ENCODE assay signal across 8 cellular contexts in the genomic region with DNA sequence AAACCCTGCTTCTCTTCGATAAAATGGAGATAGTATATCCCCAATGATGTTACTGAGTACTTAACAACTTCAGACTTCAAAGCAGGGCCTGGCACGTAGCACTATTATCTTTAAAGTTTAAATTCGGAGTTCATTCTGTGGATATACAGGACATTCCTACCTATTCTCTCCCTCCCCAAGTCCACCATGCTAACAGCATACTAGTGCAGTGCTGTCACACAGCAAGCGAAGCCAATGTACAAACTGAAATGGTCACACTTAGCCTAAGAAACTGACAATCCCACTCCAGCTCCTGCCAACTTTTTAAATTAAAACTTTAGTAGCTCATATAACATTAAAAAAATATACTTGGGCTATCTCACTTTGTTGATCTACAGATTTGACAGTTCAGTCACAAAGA. TPM values are rescaled to one million over a fixed set of nuclear protein-coding genes. Genes with fewer than 3 reads are reported as not detected.
DNase-seq lines count a peak whose midpoint lies in the region; ATAC-seq and TF ChIP-seq lines count a peak whose summit lies in the region.

No MANE protein-coding gene starts in this region.

- POLR2A ChIA-PET in activated CD4-positive, alpha-beta T cell treated with anti-CD3 and anti-CD28 coated beads, Interleukin-2, amount 10 ng/mL, durations not matched to agents 7 days and 5 days (lab: Charles Lee): interaction anchor here (0.6 to 2.3 kb wide), 2 partner anchors 31 to 53 kb away, joined by 8 to 12 read pairs; a partner anchor contains a TSS

- H3K36me3 Mint-ChIP-seq in activated CD4-positive, alpha-beta T cell treated with anti-CD3 and anti-CD28 coated beads, Interleukin-2, amount 10 ng/mL, durations not matched to agents 24 days and 14 days (ENCODE audit: low read depth): peaks cover 37% of the 10 kb centered on the region
- peaks cover 28% of the 10 kb centered on the region for H3K36me3 Mint-ChIP-seq in activated CD4-positive, alpha-beta T cell treated with anti-CD3 and anti-CD28 coated beads, Interleukin-2, amount 10 ng/mL, durations not matched to agents 7 days and 5 days (ENCODE audit: low read depth)
- H3K36me3 Mint-ChIP-seq in activated naive CD8-positive, alpha-beta T cell: peaks cover 2% of the 10 kb centered on the region

- H3K9me3 ChIP-seq in left lung: no peaks in the 10 kb centered on the region
- H3K9me3 ChIP-seq in tibial artery: no peaks in the 10 kb centered on the region

- intact Hi-C loops in activated CD4-positive, alpha-beta T cell treated with anti-CD3 and anti-CD28 coated beads, Interleukin-2, amount 10 ng/mL, durations not matched to agents 24 days and 14 days (cut with micrococcal nuclease): loop anchor here (1.0 to 5.0 kb wide), 6 partner anchors 132 to 1399 kb away; a partner anchor contains a TSS
- intact Hi-C loops in left lung (cut with DNase I): loop anchor here in 1 of 2 donors (5.0 to 10.0 kb wide), 3 partner anchors 53 to 385 kb away; a partner anchor contains a TSS
- intact Hi-C loops in tibial artery (cut with DNase I; ENCODE audit: low total_unique reads): loop anchor here (5.0 kb wide), 2 partner anchors 55 to 385 kb away; a partner anchor contains a TSS
- intact Hi-C loops in posterior cingulate gyrus (cut with DNase I): loop anchor here (2.0 kb wide), 2 partner anchors 53 to 387 kb away; a partner anchor contains a TSS

- no peaks in the 10 kb centered on the region for H3K27me3 Mint-ChIP-seq in activated CD4-positive, alpha-beta T cell treated with anti-CD3 and anti-CD28 coated beads, Interleukin-2, amount 10 ng/mL, durations not matched to agents 24 days and 14 days
- no peaks in the 10 kb centered on the region for H3K27me3 Mint-ChIP-seq in activated CD4-positive, alpha-beta T cell treated with anti-CD3 and anti-CD28 coated beads, Interleukin-2, amount 10 ng/mL, durations not matched to agents 7 days and 5 days
- H3K27me3 Mint-ChIP-seq in activated naive CD8-positive, alpha-beta T cell: no peaks in the 10 kb centered on the region

- H3K4me1 Mint-ChIP-seq in activated CD4-positive, alpha-beta T cell treated with anti-CD3 and anti-CD28 coated beads, Interleukin-2, amount 10 ng/mL, durations not matched to agents 24 days and 14 days: peaks cover 42% of the 10 kb centered on the region
- peaks cover 47% of the 10 kb centered on the region for H3K4me1 Mint-ChIP-seq in activated CD4-positive, alpha-beta T cell treated with anti-CD3 and anti-CD28 coated beads, Interleukin-2, amount 10 ng/mL, durations not matched to agents 7 days and 5 days
- peaks cover 51% of the 10 kb centered on the region for H3K4me1 Mint-ChIP-seq in activated naive CD8-positive, alpha-beta T cell (ENCODE audit: low read depth)

- no peak for TF ChIP-seq CTCF in left lung (IDR thresholded peaks at IDR 0.05)
- no peak for TF ChIP-seq CTCF in tibial artery (IDR thresholded peaks at IDR 0.05)

- H3K27me3 ChIP-seq in left lung: no peaks in the 10 kb centered on the region
- no peaks in the 10 kb centered on the region for H3K27me3 ChIP-seq in tibial artery

- peak overlapping the region; percentile 98 for H3K27ac Mint-ChIP-seq in activated CD4-positive, alpha-beta T cell treated with anti-CD3 and anti-CD28 coated beads, Interleukin-2, amount 10 ng/mL, durations not matched to agents 24 days and 14 days
- H3K27ac Mint-ChIP-seq in activated CD4-positive, alpha-beta T cell treated with anti-CD3 and anti-CD28 coated beads, Interleukin-2, amount 10 ng/mL, durations not matched to agents 7 days and 5 days: no peak overlapping the region
- peak overlapping the region; percentile 95 for H3K27ac Mint-ChIP-seq in activated naive CD8-positive, alpha-beta T cell

- peak overlapping the region; percentile 99 for H3K4me3 Mint-ChIP-seq in activated CD4-positive, alpha-beta T cell treated with anti-CD3 and anti-CD28 coated beads, Interleukin-2, amount 10 ng/mL, durations not matched to agents 24 days and 14 days
- no peak overlapping the region for H3K4me3 Mint-ChIP-seq in activated CD4-positive, alpha-beta T cell treated with anti-CD3 and anti-CD28 coated beads, Interleukin-2, amount 10 ng/mL, durations not matched to agents 7 days and 5 days
- H3K4me3 Mint-ChIP-seq in activated naive CD8-positive, alpha-beta T cell: no peak overlapping the region

- H3K36me3 ChIP-seq in left lung (peaks cover 0 to 10% of the 10 kb centered on the region in 2 donors), tibial artery (no peaks in the 10 kb centered on the region)

- H3K4me1 ChIP-seq in left lung (peaks cover 13 to 62% of the 10 kb centered on the region in 2 donors), tibial artery (peaks cover 0 to 62% (median 29%) of the 10 kb centered on the region in 4 donors)

- CTCF ChIA-PET in activated CD4-positive, alpha-beta T cell treated with anti-CD3 and anti-CD28 coated beads, Interleukin-2, amount 10 ng/mL, durations not matched to agents 7 days and 5 days (lab: Charles Lee): interaction anchor here (0.6 to 3.1 kb wide), 7 partner anchors 8 to 952 kb away, joined by 3 to 16 read pairs (median 8); a partner anchor contains a TSS

- no peak for ATAC-seq in left lung

- H3K4me3 ChIP-seq in left lung (peak overlapping the region in 1 of 2 donors; percentile 95), tibial artery (peak overlapping the region in 1 of 2 donors; percentile 97)

- H3K9me3 Mint-ChIP-seq in activated CD4-positive, alpha-beta T cell treated with anti-CD3 and anti-CD28 coated beads, Interleukin-2, amount 10 ng/mL, durations not matched to agents 24 days and 14 days: no peaks in the 10 kb centered on the region
- H3K9me3 Mint-ChIP-seq in activated CD4-positive, alpha-beta T cell treated with anti-CD3 and anti-CD28 coated beads, Interleukin-2, amount 10 ng/mL, durations not matched to agents 7 days and 5 days: peaks cover 10% of the 10 kb centered on the region
- H3K9me3 Mint-ChIP-seq in activated naive CD8-positive, alpha-beta T cell (ENCODE audit: low read depth): no peaks in the 10 kb centered on the region

- H3K27ac ChIP-seq in left lung (peak overlapping the region; percentile 4 to 95), tibial artery (peak overlapping the region; percentile 96 to 97)

- no peak for DNase-seq in activated CD4-positive, alpha-beta T cell treated with anti-CD3 and anti-CD28 coated beads, Interleukin-2, amount 10 ng/mL, durations not matched to agents 24 days and 14 days
- DNase-seq in activated CD4-positive, alpha-beta T cell treated with anti-CD3 and anti-CD28 coated beads, Interleukin-2, amount 10 ng/mL, durations not matched to agents 7 days and 5 days: no peak
- DNase-seq in left lung (no peak), tibial artery (no peak), posterior cingulate gyrus (no peak), AG20443 (ENCODE audit: low spot score) (no peak)
- DNase-seq in stimulated activated CD4-positive, alpha-beta T cell treated with anti-CD3 and anti-CD28 coated beads, Interleukin-1b, Interleukin-23, amount 100 ng/mL, for 48 hours: no peak

RNA-seq across cellular contexts. Expression of a gene that starts 1.2 kb away (rescaled TPM):
- 49.2 and 49.8 TPM in 2 replicates for total RNA-seq in activated CD4-positive, alpha-beta T cell treated with anti-CD3 and anti-CD28 coated beads, Interleukin-2, amount 10 ng/mL, durations not matched to agents 24 days and 14 days
- 10 to 100 TPM; 47.1 to 53.1 TPM for total RNA-seq in activated CD4-positive, alpha-beta T cell treated with anti-CD3 and anti-CD28 coated beads, Interleukin-2, amount 10 ng/mL, durations not matched to agents 7 days and 5 days
- 10 to 100 TPM; 44.7 to 60.3 TPM for total RNA-seq in left lung

RNA-seq across cellular contexts. Expression of a gene that starts 2.5 kb away (rescaled TPM):
- total RNA-seq in activated CD4-positive, alpha-beta T cell treated with anti-CD3 and anti-CD28 coated beads, Interleukin-2, amount 10 ng/mL, durations not matched to agents 24 days and 14 days: 477 TPM in 2 replicates
- total RNA-seq in activated CD4-positive, alpha-beta T cell treated with anti-CD3 and anti-CD28 coated beads, Interleukin-2, amount 10 ng/mL, durations not matched to agents 7 days and 5 days: 100 to 1,000 TPM; 426 to 554 TPM
- 100 to 1,000 TPM; 151 to 200 TPM for total RNA-seq in left lung

RNA-seq across cellular contexts. Expression of a gene that starts 53.4 kb away (rescaled TPM):
- total RNA-seq in activated CD4-positive, alpha-beta T cell treated with anti-CD3 and anti-CD28 coated beads, Interleukin-2, amount 10 ng/mL, durations not matched to agents 24 days and 14 days: 28.0 and 32.8 TPM in 2 replicates
- total RNA-seq in activated CD4-positive, alpha-beta T cell treated with anti-CD3 and anti-CD28 coated beads, Interleukin-2, amount 10 ng/mL, durations not matched to agents 7 days and 5 days: 10 to 100 TPM; 28.9 to 33.1 TPM
- total RNA-seq in left lung: 10 to 100 TPM; 41.9 to 47.4 TPM
